In the genomic region with DNA sequence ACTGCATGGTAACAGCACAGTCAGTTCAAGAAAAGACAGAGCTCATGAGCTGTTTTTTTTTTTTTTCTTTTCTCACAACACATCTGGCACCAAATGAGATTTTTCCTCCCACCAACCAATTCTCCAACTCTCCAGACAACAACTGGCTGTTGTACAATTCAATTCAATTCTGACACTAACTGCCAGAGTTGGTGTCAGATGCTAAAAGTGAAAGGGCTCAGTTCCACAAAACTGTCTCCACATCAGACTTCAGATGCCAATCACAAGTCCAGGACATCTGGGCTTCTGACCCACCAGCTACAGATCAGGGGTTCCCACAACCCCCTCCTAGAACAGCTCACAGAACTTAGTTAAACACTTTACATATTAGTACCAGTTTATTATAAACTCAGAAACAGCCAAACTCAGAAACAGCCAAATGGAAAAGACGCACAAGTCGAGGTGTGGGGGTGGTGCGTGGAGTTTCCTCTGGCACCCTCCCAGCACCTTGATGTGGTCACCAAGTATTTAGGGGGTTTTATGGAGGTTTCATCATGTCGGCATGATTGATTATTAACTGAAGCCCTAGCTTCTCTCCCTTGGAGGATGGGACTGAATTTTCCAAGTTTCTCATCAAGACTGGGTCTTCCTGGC, we compare ENCODE assay signal across 8 cellular contexts. TPM values are rescaled to one million over a fixed set of nuclear protein-coding genes. Genes with fewer than 3 reads are reported as not detected.
DNase-seq lines count a peak whose midpoint lies in the region; ATAC-seq and TF ChIP-seq lines count a peak whose summit lies in the region.

No MANE protein-coding gene starts in this region.

- no peaks in the 10 kb centered on the region for H3K27me3 ChIP-seq in uterus

- H3K9me3 ChIP-seq in uterus = no peaks in the 10 kb centered on the region

- intact Hi-C loops in uterus (cut with DNase I; ENCODE audit: low total_unique reads) = no loop called here

- H3K36me3 ChIP-seq in uterus = no peaks in the 10 kb centered on the region

- H3K27ac ChIP-seq in uterus = no peak overlapping the region

- TF ChIP-seq POLR2A in uterus (IDR thresholded peaks at IDR 0.05) = no peak

- H3K4me3 ChIP-seq in uterus = no peak overlapping the region

- ATAC-seq in GM18868 (IDR thresholded peaks at IDR 0.05; ENCODE audit: unreplicated experiment) (peak; percentile 92), HG03097 (IDR thresholded peaks at IDR 0.05; ENCODE audit: low FRiP score, unreplicated experiment) (peak; percentile 78)

- H3K4me1 ChIP-seq in uterus = no peaks in the 10 kb centered on the region

- TF ChIP-seq CTCF in uterus (IDR thresholded peaks at IDR 0.05) = no peak

- peak; percentile 77 for DNase-seq in activated T-cell treated with anti-CD3 and anti-CD28 coated beads for 24 hours (ENCODE audit: low read depth)
- DNase-seq in stimulated activated CD4-positive, alpha-beta T cell treated with anti-CD3 and anti-CD28 coated beads, Interleukin-2, amount 100 ng/mL, for 4 hours (ENCODE audit: low read depth) = peak; percentile 78
- DNase-seq in uterus = no peak
- no peak for DNase-seq in NCI-H2196 (lab: John Stamatoyannopoulos, UW; ENCODE audit: unreplicated experiment)
- DNase-seq in DMS114 treated with DMSO at 0.1 percent for 48 hours (lab: John Stamatoyannopoulos, UW; ENCODE audit: unreplicated experiment) = no peak
- no peak for DNase-seq in GF-D8 (lab: John Stamatoyannopoulos, UW)

RNA-seq across cellular contexts. Expression of a gene that starts 39.2 kb away (rescaled TPM):
- total RNA-seq in uterus = 10 to 100 TPM; 12.0 to 47.4 (median 17.8) TPM

Comparison
In these comparisons a context has a peak if more than half of its experiments do, and no peak if none do; other contexts are left out.
1. DNase-seq: peak in activated T-cell treated with anti-CD3 and anti-CD28 coated beads for 24 hours (single experiment) and stimulated activated CD4-positive, alpha-beta T cell treated with anti-CD3 and anti-CD28 coated beads, Interleukin-2, amount 100 ng/mL, for 4 hours (single experiment); none in uterus (0 of 2), NCI-H2196 (single experiment), DMS114 treated with DMSO at 0.1 percent for 48 hours (single experiment) and GF-D8 (single experiment).